8 cellular contexts compared by ENCODE assay signal in genomic region chr14:93959239-93960107, GRCh38. TPM values are rescaled to one million over a fixed set of nuclear protein-coding genes. Genes with fewer than 3 reads are reported as not detected.
DNase-seq lines count a peak whose midpoint lies in the region; ATAC-seq and TF ChIP-seq lines count a peak whose summit lies in the region.

No MANE protein-coding gene starts in this region.

- intact Hi-C loops in psoas muscle (cut with DNase I), result loop anchor here in 1 of 2 donors (5.0 kb wide), 1 partner anchor 38 kb away; the partner anchor contains the start of gene CCDC197

- H3K27me3 ChIP-seq in fibroblast of lung (ENCODE audit: control insufficient read depth, insufficient read depth, low read length), result no peaks in the 10 kb centered on the region
- H3K27me3 ChIP-seq in psoas muscle (ENCODE audit: insufficient read depth in 3 of 3, low read length in 2 of 3), result no peaks in the 10 kb centered on the region

- H3K79me2 ChIP-seq in fibroblast of lung (ENCODE audit: control insufficient read depth, insufficient read depth, low read length), result no peaks in the 10 kb centered on the region

- H4K20me1 ChIP-seq in fibroblast of lung (ENCODE audit: control insufficient read depth, extremely low read depth, insufficient read depth, low read length), result no peaks in the 10 kb centered on the region

- peak; percentile 76 for ATAC-seq in GM18517 (IDR thresholded peaks at IDR 0.05; ENCODE audit: unreplicated experiment)
- peak; percentile 71 for ATAC-seq in HG02840 (IDR thresholded peaks at IDR 0.05; ENCODE audit: low FRiP score, unreplicated experiment)
- peak; percentile 75 to 84 (median 80) for ATAC-seq in psoas muscle

- H3K4me2 ChIP-seq in fibroblast of lung (ENCODE audit: extremely low read depth, insufficient read depth, low read length), result no peak overlapping the region

- no peak overlapping the region for H3K9ac ChIP-seq in fibroblast of lung (ENCODE audit: insufficient read depth, low read length)

- no peaks in the 10 kb centered on the region for H3K4me1 ChIP-seq in fibroblast of lung (ENCODE audit: control insufficient read depth, extremely low read depth, insufficient read depth, low read length)
- H3K4me1 ChIP-seq in psoas muscle, result peaks cover 89% of the 10 kb centered on the region

- no peaks in the 10 kb centered on the region for H3K36me3 ChIP-seq in fibroblast of lung (ENCODE audit: control insufficient read depth, insufficient read depth, low read length)
- H3K36me3 ChIP-seq in psoas muscle (ENCODE audit: insufficient read depth in 1 of 2, low read depth in 1 of 2), result peaks cover 0 to 82% of the 10 kb centered on the region in 2 donors

- WGBS in psoas muscle, 3 donors, result 38 to 48% (median 43%) methylated on average over 23 of the region's 23 CpGs

- H3K4me3 ChIP-seq in fibroblast of lung (replicated peaks in 1 of 4; ENCODE audit: control extremely low read depth in 1 of 4, insufficient read depth in 1 of 4, low read depth in 3 of 4, low read length in 4 of 4) (no peak overlapping the region), psoas muscle (peak overlapping the region; percentile 25)

- TF ChIP-seq CTCF in fibroblast of lung (conservative IDR thresholded peaks at IDR 0.05 in 1 of 2, IDR thresholded peaks at IDR 0.05 in 1 of 2; ENCODE audit: low read depth in 1 of 2, low read length in 2 of 2) (no peak), psoas muscle (IDR thresholded peaks at IDR 0.05) (no peak)

- H2AFZ ChIP-seq in fibroblast of lung (ENCODE audit: low read length), result no peak overlapping the region

- no peak overlapping the region for H3K27ac ChIP-seq in fibroblast of lung (ENCODE audit: insufficient read depth, low read length)
- peak overlapping the region; percentile 98 for H3K27ac ChIP-seq in psoas muscle

- H3K9me3 ChIP-seq in fibroblast of lung (ENCODE audit: control insufficient read depth, insufficient read depth, low read depth, low read length) (no peaks in the 10 kb centered on the region), psoas muscle (no peaks in the 10 kb centered on the region)

- peak; percentile 98 for DNase-seq in NK-92 treated with Interleukin-12 subunit alpha and Interleukin-12 subunit beta, amount 100 ng/mL, for 24 hours (lab: John Stamatoyannopoulos, UW)
- DNase-seq in activated T-cell treated with anti-CD3 and anti-CD28 coated beads for 1 hour (ENCODE audit: low read depth) (peak; percentile 81), fibroblast of lung (ENCODE audit: low read depth in 2 of 2) (peak; percentile 62 to 90), psoas muscle (peak; percentile 77 to 93), COR-L47 (lab: John Stamatoyannopoulos, UW) (no peak), NCI-H2227 (lab: John Stamatoyannopoulos, UW; ENCODE audit: unreplicated experiment) (no peak)

RNA-seq across cellular contexts. Expression of gene ASB2, which starts 16.9 kb away (rescaled TPM):
- total RNA-seq in fibroblast of lung (0.51 and 0.99 TPM in 2 replicates), psoas muscle (100 to 1,000 TPM; 148 to 443 (median 252) TPM)
- polyA plus RNA-seq in fibroblast of lung (0.91 and 1.5 TPM in 2 replicates), psoas muscle (100 to 1,000 TPM in 2 of 3 donors, 10 to 100 TPM in 1; 41.2 to 460 (median 217) TPM)
- 0.31 and 0.50 TPM in 2 replicates for polyA plus RNA-seq in fibroblast of lung (2012)
- not detected in 2 replicates for polyA minus RNA-seq in fibroblast of lung (ENCODE audit: low replicate concordance)

RNA-seq across cellular contexts. Expression of gene FAM181A, which starts 32.3 kb away (rescaled TPM):
- not detected in 2 replicates for total RNA-seq in fibroblast of lung
- polyA plus RNA-seq in fibroblast of lung, result not detected in 2 replicates
- polyA plus RNA-seq in fibroblast of lung (2012), result not detected in 2 replicates
- polyA minus RNA-seq in fibroblast of lung (ENCODE audit: low replicate concordance), result not detected in 2 replicates
- total RNA-seq in psoas muscle, result not detected
- polyA plus RNA-seq in psoas muscle, result under 1 TPM in 2 of 3 donors, not detected in 1; 0.14 to 0.32 TPM

RNA-seq across cellular contexts. Expression of gene CCDC197, which starts 37.6 kb away (rescaled TPM):
- total RNA-seq in fibroblast of lung, result not detected in 2 replicates
- polyA plus RNA-seq in fibroblast of lung, result not detected in 2 replicates
- polyA plus RNA-seq in fibroblast of lung (2012), result not detected in 2 replicates
- polyA minus RNA-seq in fibroblast of lung (ENCODE audit: low replicate concordance), result not detected in 2 replicates
- total RNA-seq in psoas muscle, result 1 to 10 TPM in 3 of 4 donors, under 1 TPM in 1; 0.71 to 3.9 (median 2.2) TPM
- under 1 TPM; 0.04 to 0.69 (median 0.61) TPM for polyA plus RNA-seq in psoas muscle

Comparison
In these comparisons a context has a peak if more than half of its experiments do, and no peak if none do; other contexts are left out.
1. DNase-seq: peak in NK-92 treated with Interleukin-12 subunit alpha and Interleukin-12 subunit beta, amount 100 ng/mL, for 24 hours (single experiment), activated T-cell treated with anti-CD3 and anti-CD28 coated beads for 1 hour (single experiment), fibroblast of lung (2 of 2) and psoas muscle (2 of 2); none in COR-L47 (single experiment) and NCI-H2227 (single experiment).
2. RNA of gene ASB2, which starts 16.9 kb away (total RNA-seq): 148 to 443 TPM in psoas muscle; 0.51 to 0.99 TPM in fibroblast of lung; every median in the first group is over 10 times any median in the second.
3. Peak in every context shown above with its lines, with median percentiles within 50 percentile points of each other: ATAC-seq.